Comparison of ENCODE assay signal across 1 cellular context in the genomic region with DNA sequence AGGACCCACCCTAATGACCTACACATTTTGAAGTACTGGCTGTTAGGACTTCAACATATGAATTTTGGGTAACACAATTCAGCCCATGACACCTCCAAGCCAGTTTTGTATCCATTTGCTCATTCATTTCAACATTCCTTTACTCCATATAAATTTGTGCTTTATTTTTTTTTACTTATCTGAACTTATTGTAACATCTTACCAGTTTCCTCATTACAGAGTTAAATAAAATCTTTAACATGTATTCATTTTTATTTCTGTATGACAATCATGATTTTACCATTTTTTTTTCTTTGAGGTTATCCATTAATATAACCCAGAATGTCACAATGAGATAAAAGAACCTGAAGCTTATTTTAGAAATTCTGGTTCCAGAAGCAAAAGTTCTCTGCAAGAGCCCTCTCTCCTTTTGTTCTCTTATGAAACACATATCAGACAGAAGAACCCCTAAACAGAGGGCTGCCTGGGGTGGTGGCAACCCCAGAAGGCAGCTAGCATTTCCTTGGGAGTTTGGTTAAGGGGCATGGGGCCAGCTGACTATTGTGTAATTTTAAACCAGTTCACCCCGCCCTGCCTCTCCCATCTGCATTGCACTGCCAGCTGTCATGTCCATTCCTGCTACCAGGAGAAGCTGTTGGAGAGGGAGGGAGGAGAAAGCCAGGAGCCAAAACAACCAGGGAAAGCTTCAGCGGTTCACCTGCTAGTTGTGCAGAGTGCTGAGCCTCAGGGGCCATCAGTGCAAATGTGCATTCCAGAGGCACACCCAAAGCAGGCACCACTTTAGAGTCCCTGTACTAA.
TF ChIP-seq lines count a peak whose summit lies in the region.

No MANE protein-coding gene starts in this region.

TF ChIP-seq in IMR-90, 13 proteins besides CTCF, POLR2A, EP300 and RAD21 (continued from another document):
- TF ChIP-seq USF2 (IDR thresholded peaks at IDR 0.05; ENCODE audit: low read depth, low read length) (no peak), MAZ (IDR thresholded peaks at IDR 0.05; ENCODE audit: borderline replicate concordance, low read depth, low read length) (no peak)
